ENCODE assay signal across 9 cellular contexts in genomic region chr7:44768663-44769361, GRCh38. TPM values are rescaled to one million over a fixed set of nuclear protein-coding genes. Genes with fewer than 3 reads are reported as not detected.
A peak's percentile ranks its signal among the peaks of the same experiment; 100 is the strongest.
DNase-seq lines count a peak whose midpoint lies in the region; ATAC-seq and TF ChIP-seq lines count a peak whose summit lies in the region.
"Had no signal": no experiment of that assay in that cellular context is flagged by ENCODE, and none has a peak within 500 bp of the region (broad histone marks: within the 10 kb centered on the region; RNA-seq: fewer than 3 reads in every experiment).

No MANE protein-coding gene starts in this region.

- H3K36me3 Mint-ChIP-seq in CD4-positive, alpha-beta T cell (ENCODE audit: low read depth): peaks cover 44% of the 10 kb centered on the region

- H3K4me3 ChIP-seq in OCI-LY1 (ENCODE audit: low read depth, low read length, poor library complexity, severe bottlenecking): no peak overlapping the region
- peak overlapping the region in 1 of 4 donors; percentile 35 for H3K4me3 ChIP-seq in esophagus squamous epithelium
- no peak overlapping the region for H3K4me3 ChIP-seq in trophoblast cell (ENCODE audit: low read depth, low read length)

- no peak for DNase-seq in CD4-positive, alpha-beta T cell
- no peak for DNase-seq in esophagus squamous epithelium (lab: John Stamatoyannopoulos, UW)
- DNase-seq in trophoblast cell: peak; percentile 66 to 85
- no peak for DNase-seq in NCI-H446 treated with DMSO at 0.1 percent for 48 hours (lab: John Stamatoyannopoulos, UW)
- no peak for DNase-seq in activated effector memory CD4-positive, alpha-beta T cell treated with anti-CD3 and anti-CD28 coated beads, Interleukin-2, amount 50 U/mL, for 16 hours
- no peak for DNase-seq in NCI-H2081 treated with DMSO at 0.1 percent for 48 hours (lab: John Stamatoyannopoulos, UW)
- DNase-seq: stimulated activated naive CD4-positive, alpha-beta T cell treated with Interleukin-2 at 50 U/mL for 16 hours had no signal

- no peak overlapping the region for H3K23ac ChIP-seq in trophoblast cell (ENCODE audit: low read length)

- POLR2A ChIA-PET in CD4-positive, alpha-beta T cell (lab: Charles Lee): interaction anchor here (0.9 to 2.5 kb wide), 10 partner anchors 15 to 279 kb away, joined by 3 to 16 read pairs (median 7); partner anchors contain the start of genes DDX56, H2AZ2, NUDCD3 and OGDH

- intact Hi-C loops in CD4-positive, alpha-beta T cell (cut with DNase I, micrococcal nuclease): no loop called here
- intact Hi-C loops in esophagus squamous epithelium (cut with DNase I): no loop called here

- H3K4me1 ChIP-seq in OCI-LY1 (ENCODE audit: insufficient read depth, low read length, severe bottlenecking) (peaks cover 37% of the 10 kb centered on the region), esophagus squamous epithelium (peaks cover 31 to 46% (median 36%) of the 10 kb centered on the region in 3 donors), trophoblast cell (ENCODE audit: control insufficient read depth in 1 of 2, insufficient read depth in 2 of 2, low read length in 2 of 2) (peaks cover 0 to 3% of the 10 kb centered on the region in 2 experiments)

- no peak overlapping the region for H2BK12ac ChIP-seq in trophoblast cell (ENCODE audit: low read length)

- H3K79me2 ChIP-seq in OCI-LY1 (ENCODE audit: insufficient read depth, low read length) (no peaks in the 10 kb centered on the region), trophoblast cell (ENCODE audit: control insufficient read depth, insufficient read depth, low read length, poor library complexity) (no peaks in the 10 kb centered on the region)

- no peaks in the 10 kb centered on the region for H3K27me3 Mint-ChIP-seq in CD4-positive, alpha-beta T cell

- H3K9me2 ChIP-seq in OCI-LY1 (ENCODE audit: low read depth, low read length): no peaks in the 10 kb centered on the region

- H3K27ac ChIP-seq in CD4-positive, alpha-beta T cell (ENCODE audit: low read depth, low read length): peak overlapping the region; percentile 14
- H3K27ac ChIP-seq in OCI-LY1 (ENCODE audit: low read depth, low read length, poor library complexity, severe bottlenecking): peak overlapping the region; percentile 86
- peak overlapping the region; percentile 49 to 82 (median 78) for H3K27ac ChIP-seq in esophagus squamous epithelium
- no peak overlapping the region for H3K27ac ChIP-seq in trophoblast cell (ENCODE audit: low read depth, low read length)

- no peak overlapping the region for H4K91ac ChIP-seq in trophoblast cell (ENCODE audit: low read depth, low read length)

- H3K27me3 ChIP-seq in CD4-positive, alpha-beta T cell (ENCODE audit: control insufficient read depth, insufficient read depth, low read length): no peaks in the 10 kb centered on the region
- H3K27me3 ChIP-seq in OCI-LY1 (ENCODE audit: insufficient read depth, low read length) (no peaks in the 10 kb centered on the region), esophagus squamous epithelium (no peaks in the 10 kb centered on the region), trophoblast cell (ENCODE audit: insufficient read depth, low read length) (no peaks in the 10 kb centered on the region)

- H3K4me2 ChIP-seq in OCI-LY1 (ENCODE audit: low read length): peak overlapping the region; percentile 6; the same call in 1 of the 2 replicates
- no peak overlapping the region for H3K4me2 ChIP-seq in trophoblast cell (ENCODE audit: low read length)

- no peak overlapping the region for H2BK5ac ChIP-seq in trophoblast cell (ENCODE audit: low read depth, low read length, poor library complexity)

- H3F3A ChIP-seq in OCI-LY1 (ENCODE audit: insufficient read depth, low read length): no peaks in the 10 kb centered on the region

- H3K18ac ChIP-seq in trophoblast cell (ENCODE audit: low read length): no peak overlapping the region

- no peak overlapping the region for H3K4ac ChIP-seq in trophoblast cell (ENCODE audit: low read depth, low read length)

- CTCF ChIA-PET in CD4-positive, alpha-beta T cell (lab: Charles Lee): interaction anchor here (0.7 to 1.5 kb wide), 2 partner anchors 88 to 204 kb away, joined by 3 read pairs; no protein-coding TSS in a partner anchor

- no peak overlapping the region; the same call in 1 of the 2 replicates for H3K9ac ChIP-seq in OCI-LY1 (ENCODE audit: low read length)
- H3K9ac ChIP-seq in trophoblast cell (ENCODE audit: low read length): no peak overlapping the region

- no peak for TF ChIP-seq POLR2A in esophagus squamous epithelium (IDR thresholded peaks at IDR 0.05)

- H3K36me3 ChIP-seq in OCI-LY1 (ENCODE audit: insufficient read depth, low read length): peaks cover 51% of the 10 kb centered on the region
- peaks cover 31 to 42% (median 32%) of the 10 kb centered on the region in 3 donors for H3K36me3 ChIP-seq in esophagus squamous epithelium
- peaks cover 40 to 44% of the 10 kb centered on the region in 2 experiments for H3K36me3 ChIP-seq in trophoblast cell (ENCODE audit: control insufficient read depth in 1 of 2, insufficient read depth in 2 of 2, low read length in 2 of 2)

- H3K9me3 Mint-ChIP-seq in CD4-positive, alpha-beta T cell: no peaks in the 10 kb centered on the region

- H4K20me1 ChIP-seq in OCI-LY1 (ENCODE audit: insufficient read depth, low read length): no peaks in the 10 kb centered on the region

- no peak overlapping the region for H4K8ac ChIP-seq in trophoblast cell (ENCODE audit: low read depth, low read length)

- peak overlapping the region; percentile 83 for H3K27ac Mint-ChIP-seq in CD4-positive, alpha-beta T cell

- peaks cover 40% of the 10 kb centered on the region for H3K4me1 Mint-ChIP-seq in CD4-positive, alpha-beta T cell (ENCODE audit: low read depth)

- H3K4me3 Mint-ChIP-seq in CD4-positive, alpha-beta T cell: peak overlapping the region; percentile 8

- no peaks in the 10 kb centered on the region for H3K79me1 ChIP-seq in trophoblast cell (ENCODE audit: low read length)

- H2AK5ac ChIP-seq in trophoblast cell (ENCODE audit: low read length): no peak overlapping the region

- WGBS in esophagus squamous epithelium, 2 donors: 25% methylated on average over 5 of the region's 9 CpGs; no CpG with 5 or more reads in 1 of the 2 donors
- WGBS in trophoblast cell (ENCODE audit: extremely low coverage, insufficient coverage, insufficient read length): no CpG with 5 or more reads among the region's 9 CpGs

- no peak for ATAC-seq in CD4-positive, alpha-beta T cell (ENCODE audit: poor library complexity)
- no peak for ATAC-seq in GM21526 (IDR thresholded peaks at IDR 0.05; ENCODE audit: low FRiP score, unreplicated experiment)

- H3K14ac ChIP-seq in trophoblast cell (ENCODE audit: low read length): no peak overlapping the region

- no peak overlapping the region for H4K12ac ChIP-seq in trophoblast cell (ENCODE audit: low read depth, low read length)

- no peak for TF ChIP-seq CTCF in CD4-positive, alpha-beta T cell (IDR thresholded peaks at IDR 0.05)
- TF ChIP-seq CTCF in OCI-LY1 (IDR thresholded peaks at IDR 0.05; ENCODE audit: low read length) (no peak), esophagus squamous epithelium (IDR thresholded peaks at IDR 0.05) (no peak)

- H2BK120ac ChIP-seq in trophoblast cell (ENCODE audit: insufficient read depth, low read length, poor library complexity): no peak overlapping the region

- no peaks in the 10 kb centered on the region for H3K9me3 ChIP-seq in CD4-positive, alpha-beta T cell (ENCODE audit: control insufficient read depth, low read length)
- H3K9me3 ChIP-seq in OCI-LY1 (ENCODE audit: low read length) (no peaks in the 10 kb centered on the region), esophagus squamous epithelium (no peaks in the 10 kb centered on the region), trophoblast cell (ENCODE audit: insufficient read depth, low read depth, low read length) (no peaks in the 10 kb centered on the region)

- H2AFZ ChIP-seq in OCI-LY1 (ENCODE audit: low read length) (no peak overlapping the region), trophoblast cell (ENCODE audit: insufficient read depth, low read length, poor library complexity) (no peak overlapping the region)

RNA-seq across cellular contexts. Expression of gene ZMIZ2, which starts 20.2 kb away (rescaled TPM):
- total RNA-seq in CD4-positive, alpha-beta T cell: 10 to 100 TPM; 81.5 to 82.0 TPM
- total RNA-seq in esophagus squamous epithelium: 10 to 100 TPM in 3 of 4 donors, 1 to 10 TPM in 1; 6.9 to 25.4 (median 18.3) TPM
- 27.0 and 27.4 TPM in 2 replicates for polyA plus RNA-seq in trophoblast cell (2013)

RNA-seq across cellular contexts. Expression of gene PPIA, which starts 27.7 kb away (rescaled TPM):
- total RNA-seq in CD4-positive, alpha-beta T cell: 100 to 1,000 TPM; 410 to 423 TPM
- total RNA-seq in esophagus squamous epithelium: 1,000 to 10,000 TPM; 1,726 to 3,682 (median 2,875) TPM
- 1,607 and 1,645 TPM in 2 replicates for polyA plus RNA-seq in trophoblast cell (2013)

Comparison
In these comparisons a context has a peak if more than half of its experiments do, and no peak if none do; other contexts are left out.
1. DNase-seq: peak in trophoblast cell (2 of 2); none in CD4-positive, alpha-beta T cell (0 of 10), esophagus squamous epithelium (single experiment), NCI-H446 treated with DMSO at 0.1 percent for 48 hours (single experiment), activated effector memory CD4-positive, alpha-beta T cell treated with anti-CD3 and anti-CD28 coated beads, Interleukin-2, amount 50 U/mL, for 16 hours (single experiment) and NCI-H2081 treated with DMSO at 0.1 percent for 48 hours (single experiment).
2. RNA of gene PPIA, which starts 27.7 kb away (total RNA-seq): 1,726 to 3,682 TPM in esophagus squamous epithelium; 410 to 423 TPM in CD4-positive, alpha-beta T cell; every median in the first group is over 4 times any median in the second.